9 cellular contexts compared by ENCODE assay signal in genomic region chr6:169252805-169253189, GRCh38. TPM values are rescaled to one million over a fixed set of nuclear protein-coding genes. Genes with fewer than 3 reads are reported as not detected.
A peak's percentile ranks its signal among the peaks of the same experiment; 100 is the strongest.
DNase-seq lines count a peak whose midpoint lies in the region; ATAC-seq and TF ChIP-seq lines count a peak whose summit lies in the region.
"Had no signal": no experiment of that assay in that cellular context is flagged by ENCODE, and none has a peak within 500 bp of the region (broad histone marks: within the 10 kb centered on the region; RNA-seq: fewer than 3 reads in every experiment).

No MANE protein-coding gene starts in this region.

- H3K9me3 ChIP-seq in prostate gland = no peaks in the 10 kb centered on the region

- intact Hi-C loops in prostate gland (cut with DNase I) = no loop called here

- no peaks in the 10 kb centered on the region for H3K4me1 ChIP-seq in prostate gland (replicated peaks)

- no peak for TF ChIP-seq POLR2A in prostate gland (IDR thresholded peaks at IDR 0.05)

- H3K9me3 Mint-ChIP-seq in glutamatergic neuron (ENCODE audit: unreplicated experiment) = peaks cover 4% of the 10 kb centered on the region
- peaks cover under 1 to 3% of the 10 kb centered on the region in 2 donors for H3K9me3 Mint-ChIP-seq in activated naive CD4-positive, alpha-beta T cell treated with anti-CD3 and anti-CD28 coated beads, Interleukin-2, amount 50 U/mL, for 72 hours

- H3K27ac ChIP-seq in prostate gland = peak overlapping the region in 1 of 2 donors; percentile 29

- DNase-seq in DMS79 (lab: John Stamatoyannopoulos, UW) (peak; percentile 12), NCI-H526 treated with DMSO at 0.1 percent for 48 hours (lab: John Stamatoyannopoulos, UW) (peak; percentile 83), glutamatergic neuron (no peak), prostate gland (ENCODE audit: low spot score) (no peak), T-helper 9 cell (no peak), NCI-H1694 treated with DMSO at 0.1 percent for 48 hours (lab: John Stamatoyannopoulos, UW) (no peak)
- no peak for DNase-seq in activated naive CD4-positive, alpha-beta T cell treated with anti-CD3 and anti-CD28 coated beads, Interleukin-2, amount 50 U/mL, for 72 hours (ENCODE audit: low spot score in 2 of 2)
- DNase-seq: activated naive CD4-positive, alpha-beta T cell had no signal

- WGBS in prostate gland = 10% methylated on average over 6 of the region's 6 CpGs

- no peak overlapping the region for H3K27ac Mint-ChIP-seq in glutamatergic neuron (ENCODE audit: unreplicated experiment)
- H3K27ac Mint-ChIP-seq in activated naive CD4-positive, alpha-beta T cell treated with anti-CD3 and anti-CD28 coated beads, Interleukin-2, amount 50 U/mL, for 72 hours = no peak overlapping the region

- H3K4me3 ChIP-seq in prostate gland = peak overlapping the region; percentile 1 to 12

- H3K27me3 Mint-ChIP-seq in glutamatergic neuron (ENCODE audit: unreplicated experiment) = peaks cover 10% of the 10 kb centered on the region

- H3K4me3 Mint-ChIP-seq in glutamatergic neuron (ENCODE audit: unreplicated experiment) = peak overlapping the region; percentile 85

- peaks cover 9% of the 10 kb centered on the region for H3K36me3 Mint-ChIP-seq in glutamatergic neuron (ENCODE audit: unreplicated experiment)
- no peaks in the 10 kb centered on the region for H3K36me3 Mint-ChIP-seq in activated naive CD4-positive, alpha-beta T cell treated with anti-CD3 and anti-CD28 coated beads, Interleukin-2, amount 50 U/mL, for 72 hours

- ATAC-seq in activated naive CD4-positive, alpha-beta T cell treated with anti-CD3 and anti-CD28 coated beads, Interleukin-2, amount 50 U/mL, for 72 hours = no peak
- ATAC-seq in GM18520 (IDR thresholded peaks at IDR 0.05; ENCODE audit: unreplicated experiment) = no peak

- peaks cover 36% of the 10 kb centered on the region for H3K4me1 Mint-ChIP-seq in glutamatergic neuron (ENCODE audit: low read depth, unreplicated experiment)

- TF ChIP-seq CTCF in glutamatergic neuron (IDR thresholded peaks at IDR 0.05; ENCODE audit: partially characterized antibody, unreplicated experiment) (no peak), prostate gland (IDR thresholded peaks at IDR 0.05) (no peak)

- no peaks in the 10 kb centered on the region for H3K36me3 ChIP-seq in prostate gland

- no peaks in the 10 kb centered on the region for H3K27me3 ChIP-seq in prostate gland (replicated peaks; ENCODE audit: insufficient read depth)

RNA-seq across cellular contexts. Expression of gene THBS2, which starts 0.8 kb away (rescaled TPM):
- 3.1 TPM for total RNA-seq in glutamatergic neuron (ENCODE audit: unreplicated experiment)
- total RNA-seq in prostate gland = 10 to 100 TPM in 1 of 2 donors, 1 to 10 TPM in 1; 3.3 to 10.9 TPM
- total RNA-seq in activated naive CD4-positive, alpha-beta T cell treated with anti-CD3 and anti-CD28 coated beads, Interleukin-2, amount 50 U/mL, for 72 hours = not detected

Comparison
In these comparisons a context has a peak if more than half of its experiments do, and no peak if none do; other contexts are left out.
1. DNase-seq: peak in DMS79 (single experiment) and NCI-H526 treated with DMSO at 0.1 percent for 48 hours (single experiment); none in glutamatergic neuron (single experiment), prostate gland (single experiment), T-helper 9 cell (single experiment), NCI-H1694 treated with DMSO at 0.1 percent for 48 hours (single experiment) and activated naive CD4-positive, alpha-beta T cell treated with anti-CD3 and anti-CD28 coated beads, Interleukin-2, amount 50 U/mL, for 72 hours (0 of 2).